19 cellular contexts compared by ENCODE assay signal in the genomic region with DNA sequence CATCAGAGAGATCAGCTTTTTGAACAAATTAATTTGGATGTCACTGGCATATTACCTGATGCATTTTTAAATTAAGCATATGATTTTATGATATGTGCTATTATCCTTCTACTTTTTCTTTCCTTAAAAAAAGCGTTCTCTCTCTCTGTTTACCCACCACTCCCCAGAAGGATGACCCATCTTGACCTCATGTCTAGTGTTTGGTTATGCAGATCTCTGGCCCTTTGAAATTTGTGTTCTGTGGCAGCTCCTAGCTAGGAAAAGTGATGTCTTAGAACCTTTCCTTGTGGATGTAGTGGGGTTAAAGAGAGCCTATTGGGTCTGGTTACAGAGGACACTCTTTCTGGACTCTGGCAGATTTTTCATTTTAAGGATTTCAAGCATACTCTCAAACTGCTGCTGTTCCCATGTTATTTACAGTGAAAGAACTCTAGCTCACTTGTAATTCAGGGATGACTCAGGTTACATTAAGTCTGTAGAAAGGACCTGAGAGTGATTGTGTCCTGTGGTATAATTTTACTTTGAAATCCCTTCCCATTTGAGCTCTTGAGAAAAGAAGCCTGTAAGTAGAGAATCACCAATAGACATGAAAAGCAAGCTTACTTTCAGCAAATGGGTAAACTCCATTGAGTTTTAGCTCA.
"Had no signal": no experiment of that assay in that cellular context is flagged by ENCODE, and none has a peak within 500 bp of the region (broad histone marks: within the 10 kb centered on the region; RNA-seq: fewer than 3 reads in every experiment).

No MANE protein-coding gene starts in this region.

- H2AFZ ChIP-seq: parathyroid adenoma had no signal

- H3K4me1 Mint-ChIP-seq: activated CD4-positive, alpha-beta T cell treated with anti-CD3 and anti-CD28 coated beads, Interleukin-2, amount 10 ng/mL, durations not matched to agents 7 days and 5 days; activated naive CD4-positive, alpha-beta T cell treated with anti-CD3 and anti-CD28 coated beads, Interleukin-2, amount 10 ng/mL, durations not matched to agents 7 days and 5 days; central memory CD8-positive, alpha-beta T cell had no signal

- H3K4me1 ChIP-seq: body of pancreas, gastrocnemius medialis, left ventricle myocardium inferior had no signal

- H3K27me3 ChIP-seq: body of pancreas, gastrocnemius medialis, heart right ventricle, tibial nerve had no signal

- H3K27me3 Mint-ChIP-seq: activated naive CD4-positive, alpha-beta T cell treated with anti-CD3 and anti-CD28 coated beads, Interleukin-2, amount 10 ng/mL, durations not matched to agents 7 days and 5 days; dendritic cell treated with granulocyte-macrophage colony-stimulating factor and Interleukin-4, amounts not matched to agents 40 ng/mL and 50 ng/mL, for 4 days had no signal

- H3K9me3 ChIP-seq: body of pancreas, gastrocnemius medialis, heart right ventricle, left ventricle myocardium inferior, tibial nerve had no signal

- H3K9me3 Mint-ChIP-seq: activated CD4-positive, alpha-beta T cell treated with anti-CD3 and anti-CD28 coated beads, Interleukin-2, amount 10 ng/mL, durations not matched to agents 7 days and 5 days; activated naive CD4-positive, alpha-beta T cell treated with anti-CD3 and anti-CD28 coated beads, Interleukin-2, amount 10 ng/mL, durations not matched to agents 7 days and 5 days; activated T-helper 2 cell treated with anti-CD3 and anti-CD28 coated beads, Interferon-gamma antibody, Interleukin-2, Interleukin-4, amounts not matched to agents 10 μg/mL and 5 μg/mL and 100 μg/mL, durations not matched to agents 14 hours and 24 hours and 36 hours; central memory CD8-positive, alpha-beta T cell; dendritic cell treated with granulocyte-macrophage colony-stimulating factor and Interleukin-4, amounts not matched to agents 40 ng/mL and 50 ng/mL, for 4 days; effector memory CD8-positive, alpha-beta T cell had no signal

- DNase-seq: activated CD4-positive, alpha-beta T cell treated with anti-CD3 and anti-CD28 coated beads, Interleukin-2, amount 10 ng/mL, durations not matched to agents 7 days and 5 days; activated CD4-positive, CD25-positive, alpha-beta regulatory T cell; activated naive CD4-positive, alpha-beta T cell treated with anti-CD3 and anti-CD28 coated beads, Interleukin-2, amount 10 ng/mL, durations not matched to agents 7 days and 5 days; activated T-cell treated with anti-CD3 and anti-CD28 coated beads for 4 hours; body of pancreas; effector memory CD8-positive, alpha-beta T cell; gastrocnemius medialis; heart right ventricle; left ventricle myocardium inferior; right cardiac atrium had no signal

- ATAC-seq: body of pancreas; effector memory CD8-positive, alpha-beta T cell; gastrocnemius medialis; heart right ventricle; right cardiac atrium had no signal

- H3K4me2 ChIP-seq: smooth muscle cell had no signal

- H3K4me3 ChIP-seq: body of pancreas, gastrocnemius medialis, heart right ventricle, left ventricle myocardium inferior, smooth muscle cell, tibial nerve had no signal

- H3K36me3 Mint-ChIP-seq: activated naive CD4-positive, alpha-beta T cell treated with anti-CD3 and anti-CD28 coated beads, Interleukin-2, amount 10 ng/mL, durations not matched to agents 7 days and 5 days had no signal

- H3K36me3 ChIP-seq: gastrocnemius medialis, left ventricle myocardium inferior, tibial nerve had no signal

- H3K79me2 ChIP-seq: parathyroid adenoma had no signal

- FAIRE-seq: keratinocyte, TTC549 had no signal

- H3K9ac ChIP-seq: parathyroid adenoma had no signal

- H3K27ac ChIP-seq: body of pancreas, epithelial cell of prostate, gastrocnemius medialis, heart right ventricle, left ventricle myocardium inferior, parathyroid adenoma, tibial nerve had no signal

- H3K4me3 Mint-ChIP-seq: activated CD4-positive, alpha-beta T cell treated with anti-CD3 and anti-CD28 coated beads, Interleukin-2, amount 10 ng/mL, durations not matched to agents 7 days and 5 days; activated naive CD4-positive, alpha-beta T cell treated with anti-CD3 and anti-CD28 coated beads, Interleukin-2, amount 10 ng/mL, durations not matched to agents 7 days and 5 days; central memory CD8-positive, alpha-beta T cell; dendritic cell treated with granulocyte-macrophage colony-stimulating factor and Interleukin-4, amounts not matched to agents 40 ng/mL and 50 ng/mL, for 4 days; effector memory CD8-positive, alpha-beta T cell had no signal

- H3K27ac Mint-ChIP-seq: activated CD4-positive, alpha-beta T cell treated with anti-CD3 and anti-CD28 coated beads, Interleukin-2, amount 10 ng/mL, durations not matched to agents 7 days and 5 days; activated naive CD4-positive, alpha-beta T cell treated with anti-CD3 and anti-CD28 coated beads, Interleukin-2, amount 10 ng/mL, durations not matched to agents 7 days and 5 days; activated T-helper 2 cell treated with anti-CD3 and anti-CD28 coated beads, Interferon-gamma antibody, Interleukin-2, Interleukin-4, amounts not matched to agents 10 μg/mL and 5 μg/mL and 100 μg/mL, durations not matched to agents 14 hours and 24 hours and 36 hours; dendritic cell treated with granulocyte-macrophage colony-stimulating factor and Interleukin-4, amounts not matched to agents 40 ng/mL and 50 ng/mL, for 4 days; effector memory CD8-positive, alpha-beta T cell had no signal
